In the genomic region with DNA sequence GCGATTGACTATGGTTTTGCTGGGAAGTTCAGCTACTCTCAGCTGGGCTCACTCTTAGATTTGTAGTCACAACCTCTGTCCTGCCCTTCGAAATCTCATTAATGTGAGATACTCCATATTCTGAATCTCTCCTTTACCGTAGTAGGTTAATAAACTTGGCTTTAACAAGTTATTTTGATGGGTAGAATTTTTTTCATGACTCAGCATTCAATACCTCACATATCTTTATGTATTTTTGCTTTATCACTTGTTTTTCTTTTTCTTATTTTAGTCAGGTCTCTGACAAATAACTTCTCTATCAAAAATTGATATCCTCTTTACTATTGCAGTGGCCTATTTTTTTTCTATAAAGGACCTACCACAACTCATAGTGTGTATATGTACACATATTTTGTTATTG, we compare ENCODE assay signal across 2 cellular contexts.
A peak's percentile ranks its signal among the peaks of the same experiment; 100 is the strongest.
TF ChIP-seq lines count a peak whose summit lies in the region.

No MANE protein-coding gene starts in this region.

TF ChIP-seq in HepG2, 621 proteins besides CTCF, POLR2A, EP300 and RAD21:
- TF ChIP-seq NFE2L2 (IDR thresholded peaks at IDR 0.05; ENCODE audit: low read length) (peak; percentile 40; the same call in 1 of the 2 replicates), ZFP36 (IDR thresholded peaks at IDR 0.05; ENCODE audit: borderline replicate concordance, low read depth, low read length, partially characterized antibody) (no peak), ZNF562 (CRISPR knock-in tag; IDR thresholded peaks at IDR 0.05; ENCODE audit: borderline replicate concordance) (no peak), HDAC6 (IDR thresholded peaks at IDR 0.05; ENCODE audit: low read depth, low read length) (no peak), PCBP2 (optimal IDR thresholded peaks at IDR 0.05; ENCODE audit: low read depth, low read length, poor library complexity, severe bottlenecking) (no peak), ZNF17 (CRISPR knock-in tag; IDR thresholded peaks at IDR 0.05) (no peak), EZH2 (conservative IDR thresholded peaks at IDR 0.05; ENCODE audit: low read depth, low read length) (no peak), POLR2G (IDR thresholded peaks at IDR 0.05; ENCODE audit: low read depth, low read length) (no peak), GABPB1 (CRISPR knock-in tag; IDR thresholded peaks at IDR 0.05) (no peak), KDM6A (CRISPR knock-in tag; IDR thresholded peaks at IDR 0.05; ENCODE audit: low read depth) (no peak), BCL6 (CRISPR knock-in tag; IDR thresholded peaks at IDR 0.05) (no peak), SNAPC5 (CRISPR knock-in tag; IDR thresholded peaks at IDR 0.05; ENCODE audit: borderline replicate concordance) (no peak), ZNF850 (CRISPR knock-in tag; conservative IDR thresholded peaks at IDR 0.05) (no peak), SMARCC2 (IDR thresholded peaks at IDR 0.05) (no peak), MAFK (conservative IDR thresholded peaks at IDR 0.05 in 1 of 2, IDR thresholded peaks at IDR 0.05 in 1 of 2; ENCODE audit: low read length in 2 of 2) (peak; percentile 84 to 96), ZNF274 (CRISPR knock-in tag; IDR thresholded peaks at IDR 0.05) (no peak), ZBTB20 (CRISPR knock-in tag; IDR thresholded peaks at IDR 0.05; ENCODE audit: borderline replicate concordance, low read depth) (no peak), MAFG (CRISPR knock-in tag; IDR thresholded peaks at IDR 0.05) (no peak), POLR2AphosphoS2 (IDR thresholded peaks at IDR 0.05; ENCODE audit: low read depth, low read length) (no peak), MAFF (IDR thresholded peaks at IDR 0.05; ENCODE audit: low read depth, low read length) (peak; percentile 88)
- TF ChIP-seq, protein P1, sequence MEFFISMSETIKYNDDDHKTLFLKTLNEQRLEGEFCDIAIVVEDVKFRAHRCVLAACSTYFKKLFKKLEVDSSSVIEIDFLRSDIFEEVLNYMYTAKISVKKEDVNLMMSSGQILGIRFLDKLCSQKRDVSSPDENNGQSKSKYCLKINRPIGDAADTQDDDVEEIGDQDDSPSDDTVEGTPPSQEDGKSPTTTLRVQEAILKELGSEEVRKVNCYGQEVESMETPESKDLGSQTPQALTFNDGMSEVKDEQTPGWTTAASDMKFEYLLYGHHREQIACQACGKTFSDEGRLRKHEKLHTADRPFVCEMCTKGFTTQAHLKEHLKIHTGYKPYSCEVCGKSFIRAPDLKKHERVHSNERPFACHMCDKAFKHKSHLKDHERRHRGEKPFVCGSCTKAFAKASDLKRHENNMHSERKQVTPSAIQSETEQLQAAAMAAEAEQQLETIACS (CRISPR knock-in tag; IDR thresholded peaks at IDR 0.05) = no peak

TF ChIP-seq in H1, 55 proteins besides CTCF, POLR2A, EP300 and RAD21:
- TF ChIP-seq MAX (IDR thresholded peaks at IDR 0.05) (no peak), SP4 (IDR thresholded peaks at IDR 0.05; ENCODE audit: low read length) (no peak), MAFK (IDR thresholded peaks at IDR 0.05; ENCODE audit: low read depth, low read length) (peak; percentile 60; the same call in 1 of the 2 replicates), CEBPB (IDR thresholded peaks at IDR 0.05; ENCODE audit: low read depth, low read length) (no peak)
